2 cellular contexts compared by ENCODE assay signal in genomic region chr14:21711360-21711961, GRCh38.
TF ChIP-seq lines count a peak whose summit lies in the region.

No MANE protein-coding gene starts in this region.

TF ChIP-seq in HCT116, 20 proteins besides CTCF, POLR2A, EP300 and RAD21:
- TF ChIP-seq EZH2phosphoT487 (IDR thresholded peaks at IDR 0.05; ENCODE audit: borderline replicate concordance) (no peak), ZBTB33 (IDR thresholded peaks at IDR 0.05; ENCODE audit: extremely low read depth, insufficient replicate concordance, low read length) (no peak), CEBPB (IDR thresholded peaks at IDR 0.05; ENCODE audit: low read depth) (no peak), EZH2 (IDR thresholded peaks at IDR 0.05) (no peak), SP1 (IDR thresholded peaks at IDR 0.05; ENCODE audit: low read depth) (no peak), CBX3 (IDR thresholded peaks at IDR 0.05; ENCODE audit: low read depth) (no peak), ZNF274 (IDR thresholded peaks at IDR 0.05; ENCODE audit: low read depth, low read length) (no peak), YY1 (IDR thresholded peaks at IDR 0.05; ENCODE audit: extremely low read depth, insufficient replicate concordance, low read depth, low read length) (no peak), TCF7L2 (IDR thresholded peaks at IDR 0.05; ENCODE audit: borderline replicate concordance, extremely low read depth, insufficient read depth, insufficient read length) (no peak), ELF1 (IDR thresholded peaks at IDR 0.05; ENCODE audit: borderline replicate concordance, low read depth) (no peak), FOSL1 (IDR thresholded peaks at IDR 0.05; ENCODE audit: low read depth) (no peak), EGR1 (IDR thresholded peaks at IDR 0.05; ENCODE audit: low read depth) (no peak), ZFX (IDR thresholded peaks at IDR 0.05) (no peak), SRF (IDR thresholded peaks at IDR 0.05; ENCODE audit: low read depth) (no peak), SIN3A (IDR thresholded peaks at IDR 0.05; ENCODE audit: low read depth) (no peak), JUND (IDR thresholded peaks at IDR 0.05) (no peak)
- TF ChIP-seq, protein P1, sequence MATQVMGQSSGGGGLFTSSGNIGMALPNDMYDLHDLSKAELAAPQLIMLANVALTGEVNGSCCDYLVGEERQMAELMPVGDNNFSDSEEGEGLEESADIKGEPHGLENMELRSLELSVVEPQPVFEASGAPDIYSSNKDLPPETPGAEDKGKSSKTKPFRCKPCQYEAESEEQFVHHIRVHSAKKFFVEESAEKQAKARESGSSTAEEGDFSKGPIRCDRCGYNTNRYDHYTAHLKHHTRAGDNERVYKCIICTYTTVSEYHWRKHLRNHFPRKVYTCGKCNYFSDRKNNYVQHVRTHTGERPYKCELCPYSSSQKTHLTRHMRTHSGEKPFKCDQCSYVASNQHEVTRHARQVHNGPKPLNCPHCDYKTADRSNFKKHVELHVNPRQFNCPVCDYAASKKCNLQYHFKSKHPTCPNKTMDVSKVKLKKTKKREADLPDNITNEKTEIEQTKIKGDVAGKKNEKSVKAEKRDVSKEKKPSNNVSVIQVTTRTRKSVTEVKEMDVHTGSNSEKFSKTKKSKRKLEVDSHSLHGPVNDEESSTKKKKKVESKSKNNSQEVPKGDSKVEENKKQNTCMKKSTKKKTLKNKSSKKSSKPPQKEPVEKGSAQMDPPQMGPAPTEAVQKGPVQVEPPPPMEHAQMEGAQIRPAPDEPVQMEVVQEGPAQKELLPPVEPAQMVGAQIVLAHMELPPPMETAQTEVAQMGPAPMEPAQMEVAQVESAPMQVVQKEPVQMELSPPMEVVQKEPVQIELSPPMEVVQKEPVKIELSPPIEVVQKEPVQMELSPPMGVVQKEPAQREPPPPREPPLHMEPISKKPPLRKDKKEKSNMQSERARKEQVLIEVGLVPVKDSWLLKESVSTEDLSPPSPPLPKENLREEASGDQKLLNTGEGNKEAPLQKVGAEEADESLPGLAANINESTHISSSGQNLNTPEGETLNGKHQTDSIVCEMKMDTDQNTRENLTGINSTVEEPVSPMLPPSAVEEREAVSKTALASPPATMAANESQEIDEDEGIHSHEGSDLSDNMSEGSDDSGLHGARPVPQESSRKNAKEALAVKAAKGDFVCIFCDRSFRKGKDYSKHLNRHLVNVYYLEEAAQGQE (IDR thresholded peaks at IDR 0.05; ENCODE audit: low read depth) = no peak
- TF ChIP-seq, protein P2, sequence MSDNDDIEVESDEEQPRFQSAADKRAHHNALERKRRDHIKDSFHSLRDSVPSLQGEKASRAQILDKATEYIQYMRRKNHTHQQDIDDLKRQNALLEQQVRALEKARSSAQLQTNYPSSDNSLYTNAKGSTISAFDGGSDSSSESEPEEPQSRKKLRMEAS (IDR thresholded peaks at IDR 0.05) = no peak
- TF ChIP-seq, protein P3, sequence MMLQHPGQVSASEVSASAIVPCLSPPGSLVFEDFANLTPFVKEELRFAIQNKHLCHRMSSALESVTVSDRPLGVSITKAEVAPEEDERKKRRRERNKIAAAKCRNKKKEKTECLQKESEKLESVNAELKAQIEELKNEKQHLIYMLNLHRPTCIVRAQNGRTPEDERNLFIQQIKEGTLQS (IDR thresholded peaks at IDR 0.05) = no peak

TF ChIP-seq in K562, 482 proteins besides CTCF, POLR2A, EP300 and RAD21:
- TF ChIP-seq MTA3 (IDR thresholded peaks at IDR 0.05; ENCODE audit: borderline replicate concordance) (no peak), CTCFL (IDR thresholded peaks at IDR 0.05; ENCODE audit: borderline replicate concordance, insufficient read depth, low read depth, low read length, poor library complexity, severe bottlenecking) (peak; percentile 41), CEBPG (CRISPR knock-in tag; IDR thresholded peaks at IDR 0.05) (no peak), CEBPG (tag; conservative IDR thresholded peaks at IDR 0.05 in 1 of 2, IDR thresholded peaks at IDR 0.05 in 1 of 2) (peak in 1 of 2 experiments; percentile 19; a peak in 1 of 4 replicates), ZNF140 (CRISPR knock-in tag; IDR thresholded peaks at IDR 0.05) (no peak), CREB1 (IDR thresholded peaks at IDR 0.05) (no peak), CREB1 (CRISPR knock-in tag; IDR thresholded peaks at IDR 0.05) (no peak), DACH1 (IDR thresholded peaks at IDR 0.05; ENCODE audit: partially characterized antibody) (no peak)
- TF ChIP-seq, protein P4, sequence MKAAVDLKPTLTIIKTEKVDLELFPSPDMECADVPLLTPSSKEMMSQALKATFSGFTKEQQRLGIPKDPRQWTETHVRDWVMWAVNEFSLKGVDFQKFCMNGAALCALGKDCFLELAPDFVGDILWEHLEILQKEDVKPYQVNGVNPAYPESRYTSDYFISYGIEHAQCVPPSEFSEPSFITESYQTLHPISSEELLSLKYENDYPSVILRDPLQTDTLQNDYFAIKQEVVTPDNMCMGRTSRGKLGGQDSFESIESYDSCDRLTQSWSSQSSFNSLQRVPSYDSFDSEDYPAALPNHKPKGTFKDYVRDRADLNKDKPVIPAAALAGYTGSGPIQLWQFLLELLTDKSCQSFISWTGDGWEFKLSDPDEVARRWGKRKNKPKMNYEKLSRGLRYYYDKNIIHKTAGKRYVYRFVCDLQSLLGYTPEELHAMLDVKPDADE (conservative IDR thresholded peaks at IDR 0.05; ENCODE audit: control insufficient read depth, low read depth, low read length) = no peak
- TF ChIP-seq, protein P5, sequence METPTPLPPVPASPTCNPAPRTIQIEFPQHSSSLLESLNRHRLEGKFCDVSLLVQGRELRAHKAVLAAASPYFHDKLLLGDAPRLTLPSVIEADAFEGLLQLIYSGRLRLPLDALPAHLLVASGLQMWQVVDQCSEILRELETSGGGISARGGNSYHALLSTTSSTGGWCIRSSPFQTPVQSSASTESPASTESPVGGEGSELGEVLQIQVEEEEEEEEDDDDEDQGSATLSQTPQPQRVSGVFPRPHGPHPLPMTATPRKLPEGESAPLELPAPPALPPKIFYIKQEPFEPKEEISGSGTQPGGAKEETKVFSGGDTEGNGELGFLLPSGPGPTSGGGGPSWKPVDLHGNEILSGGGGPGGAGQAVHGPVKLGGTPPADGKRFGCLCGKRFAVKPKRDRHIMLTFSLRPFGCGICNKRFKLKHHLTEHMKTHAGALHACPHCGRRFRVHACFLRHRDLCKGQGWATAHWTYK (CRISPR knock-in tag; IDR thresholded peaks at IDR 0.05) = no peak
